1 cellular context compared by ENCODE assay signal in genomic region chr17:45371414-45372324, GRCh38.
TF ChIP-seq lines count a peak whose summit lies in the region.

No MANE protein-coding gene starts in this region.

TF ChIP-seq in HepG2, 621 proteins besides CTCF, POLR2A, EP300 and RAD21 (continued from another document and continues in another):
- TF ChIP-seq FOXP4 (CRISPR knock-in tag; IDR thresholded peaks at IDR 0.05) (no peak; the same call in 1 of the 2 replicates), HMGXB3 (CRISPR knock-in tag; IDR thresholded peaks at IDR 0.05; ENCODE audit: borderline replicate concordance) (no peak), ZBED4 (CRISPR knock-in tag; IDR thresholded peaks at IDR 0.05; ENCODE audit: borderline replicate concordance) (0 out of 2 replicates have a peak, but pooled peaks have one; percentile 53), ZSCAN5A (CRISPR knock-in tag; IDR thresholded peaks at IDR 0.05; ENCODE audit: borderline replicate concordance) (no peak), XBP1 (CRISPR knock-in tag; IDR thresholded peaks at IDR 0.05) (no peak), SOX6 (IDR thresholded peaks at IDR 0.05) (no peak), SOX6 (CRISPR knock-in tag; IDR thresholded peaks at IDR 0.05) (peak; percentile 38; the same call in 1 of the 2 replicates), CBX2 (IDR thresholded peaks at IDR 0.05; ENCODE audit: low read depth, low read length) (0 out of 2 replicates have a peak, but pooled peaks have one; percentile 25), CBX2 (CRISPR knock-in tag; IDR thresholded peaks at IDR 0.05; ENCODE audit: low read depth) (0 out of 2 replicates have a peak, but pooled peaks have one; percentile 61), ZNF207 (IDR thresholded peaks at IDR 0.05; ENCODE audit: borderline replicate concordance) (no peak), CREB1 (IDR thresholded peaks at IDR 0.05) (no peak), CREB1 (CRISPR knock-in tag; IDR thresholded peaks at IDR 0.05) (no peak), SSRP1 (CRISPR knock-in tag; IDR thresholded peaks at IDR 0.05) (no peak), JUND (CRISPR knock-in tag; IDR thresholded peaks at IDR 0.05) (peak; percentile 100), CREM (IDR thresholded peaks at IDR 0.05) (0 out of 2 replicates have a peak, but pooled peaks have one; percentile 21), CREM (CRISPR knock-in tag; IDR thresholded peaks at IDR 0.05) (no peak), SIX1 (CRISPR knock-in tag; IDR thresholded peaks at IDR 0.05; ENCODE audit: borderline replicate concordance) (peak; percentile 74; the same call in 1 of the 2 replicates), SKI (IDR thresholded peaks at IDR 0.05; ENCODE audit: partially characterized antibody) (peak; percentile 28), GFI1 (CRISPR knock-in tag; IDR thresholded peaks at IDR 0.05; ENCODE audit: borderline replicate concordance) (peak; percentile 45), CBFB (CRISPR knock-in tag; IDR thresholded peaks at IDR 0.05) (peak; percentile 68; the same call in 1 of the 2 replicates), SNAPC5 (CRISPR knock-in tag; IDR thresholded peaks at IDR 0.05; ENCODE audit: borderline replicate concordance) (no peak; the same call in 1 of the 2 replicates), ZBTB8A (CRISPR knock-in tag; IDR thresholded peaks at IDR 0.05; ENCODE audit: borderline replicate concordance, low read depth) (no peak), ZNF775 (CRISPR knock-in tag; IDR thresholded peaks at IDR 0.05; ENCODE audit: borderline replicate concordance) (no peak), KAT2B (IDR thresholded peaks at IDR 0.05; ENCODE audit: borderline replicate concordance, low read depth, low read length) (no peak), SRY (CRISPR knock-in tag; IDR thresholded peaks at IDR 0.05) (peak; percentile 74; the same call in 1 of the 2 replicates), MED8 (CRISPR knock-in tag; IDR thresholded peaks at IDR 0.05; ENCODE audit: insufficient replicate concordance) (no peak), NFKB2 (CRISPR knock-in tag; IDR thresholded peaks at IDR 0.05; ENCODE audit: borderline replicate concordance) (peak; percentile 33; the same call in 1 of the 2 replicates), MBNL3 (CRISPR knock-in tag; conservative IDR thresholded peaks at IDR 0.05) (no peak), ZFYVE20 (CRISPR knock-in tag; IDR thresholded peaks at IDR 0.05; ENCODE audit: borderline replicate concordance, low read depth) (no peak), SNRNP70 (IDR thresholded peaks at IDR 0.05; ENCODE audit: low read depth, low read length) (no peak), ZNF512 (CRISPR knock-in tag; IDR thresholded peaks at IDR 0.05) (no peak; the same call in 1 of the 2 replicates), GZF1 (CRISPR knock-in tag; IDR thresholded peaks at IDR 0.05) (peak; percentile 73; the same call in 1 of the 2 replicates), ZNF569 (CRISPR knock-in tag; IDR thresholded peaks at IDR 0.05; ENCODE audit: borderline replicate concordance) (no peak), ZNF629 (CRISPR knock-in tag; conservative IDR thresholded peaks at IDR 0.05) (no peak), TAF1 (CRISPR knock-in tag; IDR thresholded peaks at IDR 0.05) (no peak; the same call in none of the 2 replicates), BCLAF1 (IDR thresholded peaks at IDR 0.05) (no peak), ELF4 (CRISPR knock-in tag; IDR thresholded peaks at IDR 0.05; ENCODE audit: borderline replicate concordance) (no peak), ZNF468 (CRISPR knock-in tag; IDR thresholded peaks at IDR 0.05) (no peak), ZKSCAN1 (IDR thresholded peaks at IDR 0.05; ENCODE audit: low read length) (no peak), CERS6 (CRISPR knock-in tag; IDR thresholded peaks at IDR 0.05) (no peak), SAP130 (CRISPR knock-in tag; IDR thresholded peaks at IDR 0.05; ENCODE audit: low read depth) (peak; percentile 88), ZNF776 (CRISPR knock-in tag; IDR thresholded peaks at IDR 0.05) (no peak), IKZF5 (CRISPR knock-in tag; IDR thresholded peaks at IDR 0.05) (peak; percentile 53)
